In genomic region chr11:47425611-47426010, GRCh38 we compare ENCODE assay signal across 8 cellular contexts. TPM values are rescaled to one million over a fixed set of nuclear protein-coding genes. Genes with fewer than 3 reads are reported as not detected.
DNase-seq lines count a peak whose midpoint lies in the region; ATAC-seq and TF ChIP-seq lines count a peak whose summit lies in the region.

No MANE protein-coding gene starts in this region.

- no peaks in the 10 kb centered on the region for H3K9me2 ChIP-seq in SK-N-SH

- H3K27me3 Mint-ChIP-seq in activated naive CD8-positive, alpha-beta T cell = no peaks in the 10 kb centered on the region
- H3K27me3 Mint-ChIP-seq in stimulated activated naive CD8-positive, alpha-beta T cell treated with anti-CD3 and anti-CD28 coated beads, Interleukin-15, amount 100 ng/mL, for 72 hours = no peaks in the 10 kb centered on the region

- no peak for TF ChIP-seq EP300 in SK-N-SH (IDR thresholded peaks at IDR 0.05; ENCODE audit: borderline replicate concordance in 1 of 2, low read depth in 1 of 2, low read length in 1 of 2)

- H3K4me3 Mint-ChIP-seq in activated naive CD8-positive, alpha-beta T cell = peak overlapping the region; percentile 100
- peak overlapping the region; percentile 97 to 100 for H3K4me3 Mint-ChIP-seq in stimulated activated naive CD8-positive, alpha-beta T cell treated with anti-CD3 and anti-CD28 coated beads, Interleukin-15, amount 100 ng/mL, for 72 hours

- H3K27ac ChIP-seq in SK-N-SH (ENCODE audit: low read depth in 2 of 2, low read length in 1 of 2) = peak overlapping the region in 1 of 2 experiments; percentile 82; a peak in 3 of 4 replicates

- no peaks in the 10 kb centered on the region for H3K27me3 ChIP-seq in SK-N-SH (ENCODE audit: insufficient read depth)

- peak overlapping the region; percentile 64 to 85 for H3K4me3 ChIP-seq in SK-N-SH (ENCODE audit: low read depth in 2 of 2, low read length in 1 of 2)
- H3K4me3 ChIP-seq in iPS-18c (ENCODE audit: insufficient read depth, low read depth, low read length) = peak overlapping the region; percentile 80

- DNase-seq in SK-N-SH (no peak), anterior cingulate cortex (lab: John Stamatoyannopoulos, UW) (no peak)
- no peak for DNase-seq in stimulated activated naive CD8-positive, alpha-beta T cell treated with anti-CD3 and anti-CD28 coated beads, Interleukin-15, amount 100 ng/mL, for 72 hours

- peaks cover 8% of the 10 kb centered on the region for H3K36me3 Mint-ChIP-seq in activated naive CD8-positive, alpha-beta T cell

- POLR2A ChIA-PET in SK-N-SH (lab: Yijun Ruan, JAX) = interaction anchor here (0.7 to 2.3 kb wide), 3 partner anchors 8 to 1128 kb away, joined by 3 to 8 read pairs (median 4); no protein-coding TSS in a partner anchor

- no peak for TF ChIP-seq CTCF in SK-N-SH (IDR thresholded peaks at IDR 0.05)

- no peak for ATAC-seq in SK-N-SH treated with all-trans-retinoic acid at 6 μM for 48 hours
- ATAC-seq in stimulated activated naive CD8-positive, alpha-beta T cell treated with anti-CD3 and anti-CD28 coated beads, Interleukin-15, amount 100 ng/mL, for 72 hours = no peak
- no peak for ATAC-seq in HG03460 (IDR thresholded peaks at IDR 0.05; ENCODE audit: unreplicated experiment)
- ATAC-seq in HG03135 (IDR thresholded peaks at IDR 0.05; ENCODE audit: unreplicated experiment) = no peak

- under 1% methylated on average over 14 of the region's 14 CpGs for WGBS in SK-N-SH (ENCODE audit: low lambda C conversion rate)

- CTCF ChIA-PET in SK-N-SH (lab: Yijun Ruan, JAX) = interaction anchor here (1.5 to 6.7 kb wide), 2 partner anchors 9 to 14 kb away, joined by 6 to 47 read pairs; no protein-coding TSS in a partner anchor

- no peaks in the 10 kb centered on the region for H4K20me1 ChIP-seq in SK-N-SH (ENCODE audit: insufficient read depth)

- H3K36me3 ChIP-seq in SK-N-SH (replicated peaks in 1 of 2; ENCODE audit: control insufficient read depth in 1 of 2, insufficient read depth in 2 of 2, low read length in 1 of 2) = peaks cover 20 to 26% of the 10 kb centered on the region in 2 experiments

- TF ChIP-seq RAD21 in SK-N-SH (IDR thresholded peaks at IDR 0.05; ENCODE audit: low read length) = no peak

- peaks cover 9 to 10% of the 10 kb centered on the region in 2 experiments; a peak in 3 of 4 replicates for H3K4me1 ChIP-seq in SK-N-SH (ENCODE audit: control insufficient read depth in 1 of 2, insufficient read depth in 2 of 2, low read depth in 1 of 2, low read length in 1 of 2)

- H3K4me2 ChIP-seq in SK-N-SH = peak overlapping the region; percentile 98

- peak overlapping the region; percentile 100 for H3K27ac Mint-ChIP-seq in activated naive CD8-positive, alpha-beta T cell
- H3K27ac Mint-ChIP-seq in stimulated activated naive CD8-positive, alpha-beta T cell treated with anti-CD3 and anti-CD28 coated beads, Interleukin-15, amount 100 ng/mL, for 72 hours = peak overlapping the region; percentile 100

- H3K79me2 ChIP-seq in SK-N-SH (ENCODE audit: insufficient read depth) = peaks cover 38% of the 10 kb centered on the region

- peaks cover 27% of the 10 kb centered on the region for H3K4me1 Mint-ChIP-seq in activated naive CD8-positive, alpha-beta T cell (ENCODE audit: low read depth)
- H3K4me1 Mint-ChIP-seq in stimulated activated naive CD8-positive, alpha-beta T cell treated with anti-CD3 and anti-CD28 coated beads, Interleukin-15, amount 100 ng/mL, for 72 hours = peaks cover 40% of the 10 kb centered on the region

- peaks cover 7% of the 10 kb centered on the region for H3F3A ChIP-seq in SK-N-SH (replicated peaks; ENCODE audit: insufficient read depth)

- H2AFZ ChIP-seq in SK-N-SH (ENCODE audit: low read depth) = 0 out of 2 replicates have a peak overlapping the region, but pooled peaks have one; percentile 58

- peak overlapping the region; percentile 96 for H3K9ac ChIP-seq in SK-N-SH

- H3K9me3 Mint-ChIP-seq in activated naive CD8-positive, alpha-beta T cell (ENCODE audit: low read depth) = no peaks in the 10 kb centered on the region
- H3K9me3 Mint-ChIP-seq in stimulated activated naive CD8-positive, alpha-beta T cell treated with anti-CD3 and anti-CD28 coated beads, Interleukin-15, amount 100 ng/mL, for 72 hours = no peaks in the 10 kb centered on the region

- H3K9me3 ChIP-seq in SK-N-SH (no peaks in the 10 kb centered on the region), iPS-18c (ENCODE audit: control insufficient read depth, insufficient read depth, low read length) (no peaks in the 10 kb centered on the region)

TF ChIP-seq in SK-N-SH, 30 proteins besides CTCF, POLR2A, EP300 and RAD21 (continues in another document):
- TF ChIP-seq MAX (IDR thresholded peaks at IDR 0.05; ENCODE audit: low read depth) (no peak), EZH2phosphoT487 (IDR thresholded peaks at IDR 0.05; ENCODE audit: borderline replicate concordance, low read depth) (no peak), USF1 (IDR thresholded peaks at IDR 0.05; ENCODE audit: borderline replicate concordance, low read depth) (no peak)

TF ChIP-seq in SK-N-SH treated with all-trans-retinoic acid at 6 μM for 48 hours, 23 proteins besides CTCF, POLR2A, EP300 and RAD21:
- TF ChIP-seq PATZ1 (CRISPR knock-in tag; IDR thresholded peaks at IDR 0.05; ENCODE audit: borderline replicate concordance) = no peak
- no peak for TF ChIP-seq RARB (CRISPR knock-in tag; IDR thresholded peaks at IDR 0.05)
- no peak for TF ChIP-seq CSDC2 (CRISPR knock-in tag; IDR thresholded peaks at IDR 0.05)
- TF ChIP-seq ISL1 (CRISPR knock-in tag; IDR thresholded peaks at IDR 0.05) = no peak
- TF ChIP-seq TCF4 (CRISPR knock-in tag; IDR thresholded peaks at IDR 0.05; ENCODE audit: borderline replicate concordance) = no peak
- no peak for TF ChIP-seq ZC3H10 (CRISPR knock-in tag; IDR thresholded peaks at IDR 0.05)
- TF ChIP-seq TSHZ2 (CRISPR knock-in tag; IDR thresholded peaks at IDR 0.05) = no peak
- no peak for TF ChIP-seq ZNF70 (CRISPR knock-in tag; IDR thresholded peaks at IDR 0.05)

RNA-seq across cellular contexts. Expression of gene PSMC3, which starts 0.6 kb away (rescaled TPM):
- polyA plus RNA-seq in SK-N-SH (2012; rRNA removed) = 184 and 191 TPM in 2 replicates
- 204 and 247 TPM in 2 replicates for polyA plus RNA-seq in SK-N-SH (2012; cell fraction: cytosol; rRNA removed)
- polyA plus RNA-seq in SK-N-SH (2012; cell fraction: nucleus; rRNA removed) = 98.8 and 147 TPM in 2 replicates

RNA-seq across cellular contexts. Expression of gene SLC39A13, which starts 17.2 kb away (rescaled TPM):
- 65.5 and 70.7 TPM in 2 replicates for polyA plus RNA-seq in SK-N-SH (2012; rRNA removed)
- 25.2 and 42.6 TPM in 2 replicates for polyA plus RNA-seq in SK-N-SH (2012; cell fraction: cytosol; rRNA removed)
- 288 and 306 TPM in 2 replicates for polyA plus RNA-seq in SK-N-SH (2012; cell fraction: nucleus; rRNA removed)

RNA-seq across cellular contexts. Expression of gene RAPSN, which starts 23.3 kb away (rescaled TPM):
- polyA plus RNA-seq in SK-N-SH (2012; rRNA removed) = 0.07 and 0.23 TPM in 2 replicates
- polyA plus RNA-seq in SK-N-SH (2012; cell fraction: cytosol; rRNA removed) = 0.01 and 0.05 TPM in 2 replicates
- polyA plus RNA-seq in SK-N-SH (2012; cell fraction: nucleus; rRNA removed) = 0.50 and 0.52 TPM in 2 replicates

RNA-seq across cellular contexts. Expression of gene SPI1, which starts 47.3 kb away (rescaled TPM):
- 0.19 TPM in 1 of 2 replicates, not detected in the other for polyA plus RNA-seq in SK-N-SH (2012; rRNA removed)
- 0.08 and 0.09 TPM in 2 replicates for polyA plus RNA-seq in SK-N-SH (2012; cell fraction: cytosol; rRNA removed)
- 0.06 and 0.31 TPM in 2 replicates for polyA plus RNA-seq in SK-N-SH (2012; cell fraction: nucleus; rRNA removed)
